Comparison of ENCODE assay signal across 11 cellular contexts in genomic region chr4:124640037-124640730, GRCh38.
A peak's percentile ranks its signal among the peaks of the same experiment; 100 is the strongest.
DNase-seq lines count a peak whose midpoint lies in the region; TF ChIP-seq lines count a peak whose summit lies in the region.
"Had no signal": no experiment of that assay in that cellular context is flagged by ENCODE, and none has a peak within 500 bp of the region (broad histone marks: within the 10 kb centered on the region; RNA-seq: fewer than 3 reads in every experiment).

No MANE protein-coding gene starts in this region.

- TF ChIP-seq EP300 in SK-N-SH (IDR thresholded peaks at IDR 0.05; ENCODE audit: borderline replicate concordance in 1 of 2, low read depth in 1 of 2, low read length in 1 of 2) (peak in 1 of 2 experiments; percentile 73; a peak in 1 of 4 replicates), stomach (IDR thresholded peaks at IDR 0.05) (no peak)

- H3K4me2 ChIP-seq in SK-N-SH, result peak overlapping the region; percentile 63; the same call in 1 of the 2 replicates

- H2AFZ ChIP-seq in SK-N-SH (ENCODE audit: low read depth), result no peak overlapping the region

- H3K4me1 ChIP-seq in SK-N-SH (ENCODE audit: control insufficient read depth in 1 of 2, insufficient read depth in 2 of 2, low read depth in 1 of 2, low read length in 1 of 2), result peaks cover 0 to 24% of the 10 kb centered on the region in 2 experiments; a peak in 3 of 4 replicates
- H3K4me1 ChIP-seq in stomach, result peaks cover 0 to 13% (median 0%) of the 10 kb centered on the region in 4 donors

- DNase-seq in HCEC 1CT (peak; percentile 74), SK-N-SH (no peak), fibroblast of mammary gland (ENCODE audit: low read depth) (peak; percentile 96), stomach (peak; percentile 50), NCI-H748 (lab: John Stamatoyannopoulos, UW; ENCODE audit: unreplicated experiment) (no peak), NCI-H526 treated with DMSO at 0.1 percent for 48 hours (lab: John Stamatoyannopoulos, UW) (no peak), NOMO-1 (lab: John Stamatoyannopoulos, UW; ENCODE audit: unreplicated experiment in 2 of 2) (no peak), NCI-H1930 (lab: John Stamatoyannopoulos, UW) (no peak)
- DNase-seq: activated naive CD4-positive, alpha-beta T cell; naive B cell; NCI-H524 had no signal

- intact Hi-C loops in stomach (cut with DNase I; ENCODE audit: low total_unique reads), result no loop called here

- no peak overlapping the region for H3K9ac ChIP-seq in SK-N-SH

- peak overlapping the region in 1 of 2 experiments; percentile 87; a peak in 2 of 4 replicates for H3K27ac ChIP-seq in SK-N-SH (ENCODE audit: low read depth in 2 of 2, low read length in 1 of 2)
- H3K27ac ChIP-seq in stomach, result no peak overlapping the region

- H3F3A ChIP-seq in SK-N-SH (replicated peaks; ENCODE audit: insufficient read depth), result peaks cover 37% of the 10 kb centered on the region

- H3K79me2 ChIP-seq in SK-N-SH (ENCODE audit: insufficient read depth), result no peaks in the 10 kb centered on the region

- H3K9me2 ChIP-seq in SK-N-SH, result no peaks in the 10 kb centered on the region

- H3K9me3 ChIP-seq in SK-N-SH (no peaks in the 10 kb centered on the region), stomach (no peaks in the 10 kb centered on the region)

- TF ChIP-seq RAD21 in SK-N-SH (IDR thresholded peaks at IDR 0.05; ENCODE audit: low read length), result no peak

- H4K20me1 ChIP-seq in SK-N-SH (ENCODE audit: insufficient read depth), result no peaks in the 10 kb centered on the region

- H3K27me3 ChIP-seq in SK-N-SH (ENCODE audit: insufficient read depth) (no peaks in the 10 kb centered on the region), stomach (no peaks in the 10 kb centered on the region)

- H3K36me3 ChIP-seq in SK-N-SH (replicated peaks in 1 of 2; ENCODE audit: control insufficient read depth in 1 of 2, insufficient read depth in 2 of 2, low read length in 1 of 2) (peaks cover 0 to 4% of the 10 kb centered on the region in 2 experiments), stomach (no peaks in the 10 kb centered on the region)

- H3K4me3 ChIP-seq in SK-N-SH (ENCODE audit: low read depth in 2 of 2, low read length in 1 of 2) (no peak overlapping the region), fibroblast of mammary gland (ENCODE audit: control insufficient read depth, low read depth, low read length) (no peak overlapping the region), stomach (no peak overlapping the region)

- no peak for TF ChIP-seq POLR2A in stomach (IDR thresholded peaks at IDR 0.05)

- 23% methylated on average over 3 of the region's 3 CpGs for WGBS in SK-N-SH (ENCODE audit: low lambda C conversion rate)
- WGBS in stomach, 5 donors, result 38 to 61% (median 42%) methylated on average over 3 of the region's 3 CpGs

- POLR2A ChIA-PET in SK-N-SH (lab: Yijun Ruan, JAX), result no interaction called here

- CTCF ChIA-PET in SK-N-SH (lab: Yijun Ruan, JAX), result no interaction called here

- TF ChIP-seq CTCF in SK-N-SH (IDR thresholded peaks at IDR 0.05) (no peak), fibroblast of mammary gland (conservative IDR thresholded peaks at IDR 0.05; ENCODE audit: control insufficient read depth, insufficient read depth, low read depth, low read length) (no peak), stomach (IDR thresholded peaks at IDR 0.05) (no peak)

TF ChIP-seq in SK-N-SH, 30 proteins besides CTCF, POLR2A, EP300 and RAD21:
- TF ChIP-seq PBX3 (IDR thresholded peaks at IDR 0.05) (peak; percentile 69), POLR2AphosphoS5 (IDR thresholded peaks at IDR 0.05; ENCODE audit: low read depth, low read length) (peak; percentile 39; the same call in 1 of the 2 replicates), ELF1 (IDR thresholded peaks at IDR 0.05) (no peak), ZBTB33 (IDR thresholded peaks at IDR 0.05; ENCODE audit: borderline replicate concordance, low read depth) (no peak), RXRA (IDR thresholded peaks at IDR 0.05; ENCODE audit: borderline replicate concordance, low read depth) (0 out of 2 replicates have a peak, but pooled peaks have one; percentile 17), NFIC (IDR thresholded peaks at IDR 0.05; ENCODE audit: borderline replicate concordance) (peak; percentile 96), FOSL2 (IDR thresholded peaks at IDR 0.05; ENCODE audit: borderline replicate concordance, low read depth) (peak; percentile 96), JUND (IDR thresholded peaks at IDR 0.05) (peak; percentile 91), GABPA (IDR thresholded peaks at IDR 0.05; ENCODE audit: low read depth) (no peak), TEAD4 (IDR thresholded peaks at IDR 0.05; ENCODE audit: borderline replicate concordance, insufficient read depth) (peak; percentile 58; the same call in 1 of the 2 replicates), TAF1 (IDR thresholded peaks at IDR 0.05; ENCODE audit: borderline replicate concordance, low read depth, low read length) (no peak), IRF3 (IDR thresholded peaks at IDR 0.05; ENCODE audit: low read depth, low read length) (no peak), SIN3A (IDR thresholded peaks at IDR 0.05; ENCODE audit: borderline replicate concordance, low read depth, low read length) (no peak; the same call in 1 of the 2 replicates), TCF12 (IDR thresholded peaks at IDR 0.05) (peak; percentile 77)
- TF ChIP-seq, protein P1, sequence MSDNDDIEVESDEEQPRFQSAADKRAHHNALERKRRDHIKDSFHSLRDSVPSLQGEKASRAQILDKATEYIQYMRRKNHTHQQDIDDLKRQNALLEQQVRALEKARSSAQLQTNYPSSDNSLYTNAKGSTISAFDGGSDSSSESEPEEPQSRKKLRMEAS (IDR thresholded peaks at IDR 0.05; ENCODE audit: low read depth), result peak; percentile 75

Comparison
In these comparisons a context has a peak if more than half of its experiments do, and no peak if none do; other contexts are left out.
1. DNase-seq: peak in HCEC 1CT (single experiment), fibroblast of mammary gland (single experiment) and stomach (single experiment); none in SK-N-SH (single experiment), NCI-H748 (single experiment), NCI-H526 treated with DMSO at 0.1 percent for 48 hours (single experiment), NOMO-1 (0 of 2) and NCI-H1930 (0 of 2).